2 cellular contexts compared by ENCODE assay signal in the genomic region with DNA sequence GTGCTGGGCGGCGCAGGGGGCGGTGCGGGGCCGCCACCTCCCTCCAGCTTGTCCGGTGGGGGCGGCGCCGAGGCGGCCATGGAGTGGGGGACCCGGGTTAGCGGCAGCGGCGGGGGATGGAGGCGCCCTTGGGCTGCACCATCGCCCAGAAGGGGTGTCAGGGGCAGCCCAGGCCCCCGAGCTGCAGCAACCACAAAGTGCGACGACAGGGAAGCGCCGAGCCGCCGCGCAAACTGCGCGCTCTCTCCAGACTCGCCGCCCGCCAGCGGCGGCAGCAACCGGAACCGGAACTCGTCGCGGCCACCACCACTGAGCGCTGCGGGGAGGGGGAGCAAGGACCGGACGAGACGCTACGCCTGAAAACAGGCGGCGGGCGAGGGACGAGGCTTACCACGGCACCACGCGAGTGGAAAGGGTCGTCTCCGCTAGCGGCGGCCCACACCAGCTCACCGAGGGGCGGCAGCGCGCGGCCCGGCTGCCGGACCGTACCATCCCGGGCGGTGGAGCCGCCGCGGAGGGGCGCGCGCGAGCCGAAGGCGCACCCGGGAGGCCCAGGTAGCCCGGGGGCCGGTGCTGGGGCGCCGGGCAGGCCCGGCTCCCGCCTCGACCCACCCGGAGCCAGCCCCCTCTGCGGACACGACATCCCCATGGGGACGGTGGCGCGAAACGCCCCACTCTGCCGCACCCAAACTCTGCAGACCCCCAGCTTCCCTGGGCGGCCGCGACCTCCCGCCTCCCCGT.
TF ChIP-seq lines count a peak whose summit lies in the region.

A gene with protein sequence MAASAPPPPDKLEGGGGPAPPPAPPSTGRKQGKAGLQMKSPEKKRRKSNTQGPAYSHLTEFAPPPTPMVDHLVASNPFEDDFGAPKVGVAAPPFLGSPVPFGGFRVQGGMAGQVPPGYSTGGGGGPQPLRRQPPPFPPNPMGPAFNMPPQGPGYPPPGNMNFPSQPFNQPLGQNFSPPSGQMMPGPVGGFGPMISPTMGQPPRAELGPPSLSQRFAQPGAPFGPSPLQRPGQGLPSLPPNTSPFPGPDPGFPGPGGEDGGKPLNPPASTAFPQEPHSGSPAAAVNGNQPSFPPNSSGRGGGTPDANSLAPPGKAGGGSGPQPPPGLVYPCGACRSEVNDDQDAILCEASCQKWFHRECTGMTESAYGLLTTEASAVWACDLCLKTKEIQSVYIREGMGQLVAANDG (minus strand): TSS at position 286 of the 741 bp plus-strand sequence. CDS start 206 bp downstream, at position 80.

TF ChIP-seq in A549, 52 proteins besides CTCF, POLR2A, EP300 and RAD21 (continued from another document and continues in another):
- TF ChIP-seq, protein P1, sequence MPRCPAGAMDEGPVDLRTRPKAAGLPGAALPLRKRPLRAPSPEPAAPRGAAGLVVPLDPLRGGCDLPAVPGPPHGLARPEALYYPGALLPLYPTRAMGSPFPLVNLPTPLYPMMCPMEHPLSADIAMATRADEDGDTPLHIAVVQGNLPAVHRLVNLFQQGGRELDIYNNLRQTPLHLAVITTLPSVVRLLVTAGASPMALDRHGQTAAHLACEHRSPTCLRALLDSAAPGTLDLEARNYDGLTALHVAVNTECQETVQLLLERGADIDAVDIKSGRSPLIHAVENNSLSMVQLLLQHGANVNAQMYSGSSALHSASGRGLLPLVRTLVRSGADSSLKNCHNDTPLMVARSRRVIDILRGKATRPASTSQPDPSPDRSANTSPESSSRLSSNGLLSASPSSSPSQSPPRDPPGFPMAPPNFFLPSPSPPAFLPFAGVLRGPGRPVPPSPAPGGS (IDR thresholded peaks at IDR 0.05): peak; percentile 84; the same call in 2 of the 3 replicates
- TF ChIP-seq CHD4 (IDR thresholded peaks at IDR 0.05; ENCODE audit: borderline replicate concordance) (no peak), EHMT2 (IDR thresholded peaks at IDR 0.05; ENCODE audit: low read depth) (no peak), ESRRA (IDR thresholded peaks at IDR 0.05; ENCODE audit: borderline replicate concordance, low read length) (no peak), GATA3 (IDR thresholded peaks at IDR 0.05; ENCODE audit: borderline replicate concordance) (peak; percentile 46; the same call in 1 of the 2 replicates), PHF8 (IDR thresholded peaks at IDR 0.05; ENCODE audit: borderline replicate concordance, low read depth) (no peak), NR3C1 (IDR thresholded peaks at IDR 0.05) (no peak), HOXB13 (CRISPR knock-in tag; IDR thresholded peaks at IDR 0.05; ENCODE audit: low read depth) (no peak), HDAC2 (IDR thresholded peaks at IDR 0.05) (no peak), CBX8 (IDR thresholded peaks at IDR 0.05) (no peak), FOXS1 (CRISPR knock-in tag; IDR thresholded peaks at IDR 0.05) (no peak; the same call in 1 of the 2 replicates), ZSCAN20 (CRISPR knock-in tag; IDR thresholded peaks at IDR 0.05) (no peak), ZFP36 (IDR thresholded peaks at IDR 0.05; ENCODE audit: borderline replicate concordance, partially characterized antibody) (no peak), RCOR1 (IDR thresholded peaks at IDR 0.05; ENCODE audit: low read depth, low read length) (no peak), HOXA7 (CRISPR knock-in tag; IDR thresholded peaks at IDR 0.05) (peak; percentile 82; the same call in 1 of the 2 replicates), SREBF2 (IDR thresholded peaks at IDR 0.05) (no peak), FOSB (CRISPR knock-in tag; IDR thresholded peaks at IDR 0.05) (peak; percentile 63; the same call in 1 of the 2 replicates), EHF (CRISPR knock-in tag; IDR thresholded peaks at IDR 0.05) (peak; percentile 45; the same call in 1 of the 2 replicates), CEBPB (IDR thresholded peaks at IDR 0.05) (no peak), POLR2AphosphoS2 (conservative IDR thresholded peaks at IDR 0.05; ENCODE audit: low read length) (peak; percentile 86), MYC (IDR thresholded peaks at IDR 0.05; ENCODE audit: borderline replicate concordance, low read length) (no peak), JUNB (IDR thresholded peaks at IDR 0.05) (no peak), ZNF302 (CRISPR knock-in tag; IDR thresholded peaks at IDR 0.05) (no peak), BHLHE40 (IDR thresholded peaks at IDR 0.05; ENCODE audit: low read depth, low read length) (peak; percentile 56; the same call in 1 of the 2 replicates), HEYL (CRISPR knock-in tag; IDR thresholded peaks at IDR 0.05) (no peak)
- TF ChIP-seq, protein P2, sequence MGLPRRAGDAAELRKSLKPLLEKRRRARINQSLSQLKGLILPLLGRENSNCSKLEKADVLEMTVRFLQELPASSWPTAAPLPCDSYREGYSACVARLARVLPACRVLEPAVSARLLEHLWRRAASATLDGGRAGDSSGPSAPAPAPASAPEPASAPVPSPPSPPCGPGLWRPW (IDR thresholded peaks at IDR 0.05): no peak
- TF ChIP-seq, protein P3, sequence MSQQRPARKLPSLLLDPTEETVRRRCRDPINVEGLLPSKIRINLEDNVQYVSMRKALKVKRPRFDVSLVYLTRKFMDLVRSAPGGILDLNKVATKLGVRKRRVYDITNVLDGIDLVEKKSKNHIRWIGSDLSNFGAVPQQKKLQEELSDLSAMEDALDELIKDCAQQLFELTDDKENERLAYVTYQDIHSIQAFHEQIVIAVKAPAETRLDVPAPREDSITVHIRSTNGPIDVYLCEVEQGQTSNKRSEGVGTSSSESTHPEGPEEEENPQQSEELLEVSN (IDR thresholded peaks at IDR 0.05; ENCODE audit: borderline replicate concordance, low read depth): peak; percentile 60; the same call in 1 of the 2 replicates
- TF ChIP-seq, protein P4, sequence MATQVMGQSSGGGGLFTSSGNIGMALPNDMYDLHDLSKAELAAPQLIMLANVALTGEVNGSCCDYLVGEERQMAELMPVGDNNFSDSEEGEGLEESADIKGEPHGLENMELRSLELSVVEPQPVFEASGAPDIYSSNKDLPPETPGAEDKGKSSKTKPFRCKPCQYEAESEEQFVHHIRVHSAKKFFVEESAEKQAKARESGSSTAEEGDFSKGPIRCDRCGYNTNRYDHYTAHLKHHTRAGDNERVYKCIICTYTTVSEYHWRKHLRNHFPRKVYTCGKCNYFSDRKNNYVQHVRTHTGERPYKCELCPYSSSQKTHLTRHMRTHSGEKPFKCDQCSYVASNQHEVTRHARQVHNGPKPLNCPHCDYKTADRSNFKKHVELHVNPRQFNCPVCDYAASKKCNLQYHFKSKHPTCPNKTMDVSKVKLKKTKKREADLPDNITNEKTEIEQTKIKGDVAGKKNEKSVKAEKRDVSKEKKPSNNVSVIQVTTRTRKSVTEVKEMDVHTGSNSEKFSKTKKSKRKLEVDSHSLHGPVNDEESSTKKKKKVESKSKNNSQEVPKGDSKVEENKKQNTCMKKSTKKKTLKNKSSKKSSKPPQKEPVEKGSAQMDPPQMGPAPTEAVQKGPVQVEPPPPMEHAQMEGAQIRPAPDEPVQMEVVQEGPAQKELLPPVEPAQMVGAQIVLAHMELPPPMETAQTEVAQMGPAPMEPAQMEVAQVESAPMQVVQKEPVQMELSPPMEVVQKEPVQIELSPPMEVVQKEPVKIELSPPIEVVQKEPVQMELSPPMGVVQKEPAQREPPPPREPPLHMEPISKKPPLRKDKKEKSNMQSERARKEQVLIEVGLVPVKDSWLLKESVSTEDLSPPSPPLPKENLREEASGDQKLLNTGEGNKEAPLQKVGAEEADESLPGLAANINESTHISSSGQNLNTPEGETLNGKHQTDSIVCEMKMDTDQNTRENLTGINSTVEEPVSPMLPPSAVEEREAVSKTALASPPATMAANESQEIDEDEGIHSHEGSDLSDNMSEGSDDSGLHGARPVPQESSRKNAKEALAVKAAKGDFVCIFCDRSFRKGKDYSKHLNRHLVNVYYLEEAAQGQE (IDR thresholded peaks at IDR 0.05): no peak; the same call in 1 of the 2 replicates
- TF ChIP-seq, protein P5, sequence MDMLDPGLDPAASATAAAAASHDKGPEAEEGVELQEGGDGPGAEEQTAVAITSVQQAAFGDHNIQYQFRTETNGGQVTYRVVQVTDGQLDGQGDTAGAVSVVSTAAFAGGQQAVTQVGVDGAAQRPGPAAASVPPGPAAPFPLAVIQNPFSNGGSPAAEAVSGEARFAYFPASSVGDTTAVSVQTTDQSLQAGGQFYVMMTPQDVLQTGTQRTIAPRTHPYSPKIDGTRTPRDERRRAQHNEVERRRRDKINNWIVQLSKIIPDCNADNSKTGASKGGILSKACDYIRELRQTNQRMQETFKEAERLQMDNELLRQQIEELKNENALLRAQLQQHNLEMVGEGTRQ (IDR thresholded peaks at IDR 0.05): no peak

TF ChIP-seq in WTC11, 78 proteins besides CTCF, POLR2A, EP300 and RAD21 (continued from another document and continues in another):
- TF ChIP-seq, protein P6, sequence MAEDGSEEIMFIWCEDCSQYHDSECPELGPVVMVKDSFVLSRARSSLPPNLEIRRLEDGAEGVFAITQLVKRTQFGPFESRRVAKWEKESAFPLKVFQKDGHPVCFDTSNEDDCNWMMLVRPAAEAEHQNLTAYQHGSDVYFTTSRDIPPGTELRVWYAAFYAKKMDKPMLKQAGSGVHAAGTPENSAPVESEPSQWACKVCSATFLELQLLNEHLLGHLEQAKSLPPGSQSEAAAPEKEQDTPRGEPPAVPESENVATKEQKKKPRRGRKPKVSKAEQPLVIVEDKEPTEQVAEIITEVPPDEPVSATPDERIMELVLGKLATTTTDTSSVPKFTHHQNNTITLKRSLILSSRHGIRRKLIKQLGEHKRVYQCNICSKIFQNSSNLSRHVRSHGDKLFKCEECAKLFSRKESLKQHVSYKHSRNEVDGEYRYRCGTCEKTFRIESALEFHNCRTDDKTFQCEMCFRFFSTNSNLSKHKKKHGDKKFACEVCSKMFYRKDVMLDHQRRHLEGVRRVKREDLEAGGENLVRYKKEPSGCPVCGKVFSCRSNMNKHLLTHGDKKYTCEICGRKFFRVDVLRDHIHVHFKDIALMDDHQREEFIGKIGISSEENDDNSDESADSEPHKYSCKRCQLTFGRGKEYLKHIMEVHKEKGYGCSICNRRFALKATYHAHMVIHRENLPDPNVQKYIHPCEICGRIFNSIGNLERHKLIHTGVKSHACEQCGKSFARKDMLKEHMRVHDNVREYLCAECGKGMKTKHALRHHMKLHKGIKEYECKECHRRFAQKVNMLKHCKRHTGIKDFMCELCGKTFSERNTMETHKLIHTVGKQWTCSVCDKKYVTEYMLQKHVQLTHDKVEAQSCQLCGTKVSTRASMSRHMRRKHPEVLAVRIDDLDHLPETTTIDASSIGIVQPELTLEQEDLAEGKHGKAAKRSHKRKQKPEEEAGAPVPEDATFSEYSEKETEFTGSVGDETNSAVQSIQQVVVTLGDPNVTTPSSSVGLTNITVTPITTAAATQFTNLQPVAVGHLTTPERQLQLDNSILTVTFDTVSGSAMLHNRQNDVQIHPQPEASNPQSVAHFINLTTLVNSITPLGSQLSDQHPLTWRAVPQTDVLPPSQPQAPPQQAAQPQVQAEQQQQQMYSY (CRISPR knock-in tag; IDR thresholded peaks at IDR 0.05): no peak
- TF ChIP-seq ESRRA (CRISPR knock-in tag; IDR thresholded peaks at IDR 0.05; ENCODE audit: borderline replicate concordance) (peak; percentile 69; the same call in 1 of the 2 replicates), ZBTB21 (CRISPR knock-in tag; IDR thresholded peaks at IDR 0.05; ENCODE audit: borderline replicate concordance) (peak; percentile 36), ZNF317 (CRISPR knock-in tag; IDR thresholded peaks at IDR 0.05; ENCODE audit: borderline replicate concordance, low read depth) (no peak), NR1H2 (CRISPR knock-in tag; IDR thresholded peaks at IDR 0.05) (no peak), JAZF1 (CRISPR knock-in tag; IDR thresholded peaks at IDR 0.05) (no peak), NFATC4 (CRISPR knock-in tag; IDR thresholded peaks at IDR 0.05) (peak; percentile 90), FOXJ3 (CRISPR knock-in tag; IDR thresholded peaks at IDR 0.05; ENCODE audit: borderline replicate concordance) (no peak), FOXP1 (CRISPR knock-in tag; IDR thresholded peaks at IDR 0.05; ENCODE audit: borderline replicate concordance) (peak; percentile 78), ELF4 (CRISPR knock-in tag; IDR thresholded peaks at IDR 0.05; ENCODE audit: low read depth) (no peak)
- TF ChIP-seq, protein P7, sequence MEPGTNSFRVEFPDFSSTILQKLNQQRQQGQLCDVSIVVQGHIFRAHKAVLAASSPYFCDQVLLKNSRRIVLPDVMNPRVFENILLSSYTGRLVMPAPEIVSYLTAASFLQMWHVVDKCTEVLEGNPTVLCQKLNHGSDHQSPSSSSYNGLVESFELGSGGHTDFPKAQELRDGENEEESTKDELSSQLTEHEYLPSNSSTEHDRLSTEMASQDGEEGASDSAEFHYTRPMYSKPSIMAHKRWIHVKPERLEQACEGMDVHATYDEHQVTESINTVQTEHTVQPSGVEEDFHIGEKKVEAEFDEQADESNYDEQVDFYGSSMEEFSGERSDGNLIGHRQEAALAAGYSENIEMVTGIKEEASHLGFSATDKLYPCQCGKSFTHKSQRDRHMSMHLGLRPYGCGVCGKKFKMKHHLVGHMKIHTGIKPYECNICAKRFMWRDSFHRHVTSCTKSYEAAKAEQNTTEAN (CRISPR knock-in tag; IDR thresholded peaks at IDR 0.05): no peak
- TF ChIP-seq, protein P8, sequence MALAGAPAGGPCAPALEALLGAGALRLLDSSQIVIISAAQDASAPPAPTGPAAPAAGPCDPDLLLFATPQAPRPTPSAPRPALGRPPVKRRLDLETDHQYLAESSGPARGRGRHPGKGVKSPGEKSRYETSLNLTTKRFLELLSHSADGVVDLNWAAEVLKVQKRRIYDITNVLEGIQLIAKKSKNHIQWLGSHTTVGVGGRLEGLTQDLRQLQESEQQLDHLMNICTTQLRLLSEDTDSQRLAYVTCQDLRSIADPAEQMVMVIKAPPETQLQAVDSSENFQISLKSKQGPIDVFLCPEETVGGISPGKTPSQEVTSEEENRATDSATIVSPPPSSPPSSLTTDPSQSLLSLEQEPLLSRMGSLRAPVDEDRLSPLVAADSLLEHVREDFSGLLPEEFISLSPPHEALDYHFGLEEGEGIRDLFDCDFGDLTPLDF (CRISPR knock-in tag; IDR thresholded peaks at IDR 0.05): no peak
- TF ChIP-seq, protein P9, sequence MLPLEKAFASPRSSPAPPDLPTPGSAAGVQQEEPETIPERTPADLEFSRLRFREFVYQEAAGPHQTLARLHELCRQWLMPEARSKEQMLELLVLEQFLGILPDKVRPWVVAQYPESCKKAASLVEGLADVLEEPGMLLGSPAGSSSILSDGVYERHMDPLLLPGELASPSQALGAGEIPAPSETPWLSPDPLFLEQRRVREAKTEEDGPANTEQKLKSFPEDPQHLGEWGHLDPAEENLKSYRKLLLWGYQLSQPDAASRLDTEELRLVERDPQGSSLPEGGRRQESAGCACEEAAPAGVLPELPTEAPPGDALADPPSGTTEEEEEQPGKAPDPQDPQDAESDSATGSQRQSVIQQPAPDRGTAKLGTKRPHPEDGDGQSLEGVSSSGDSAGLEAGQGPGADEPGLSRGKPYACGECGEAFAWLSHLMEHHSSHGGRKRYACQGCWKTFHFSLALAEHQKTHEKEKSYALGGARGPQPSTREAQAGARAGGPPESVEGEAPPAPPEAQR (CRISPR knock-in tag; IDR thresholded peaks at IDR 0.05): no peak
- TF ChIP-seq, protein P10, sequence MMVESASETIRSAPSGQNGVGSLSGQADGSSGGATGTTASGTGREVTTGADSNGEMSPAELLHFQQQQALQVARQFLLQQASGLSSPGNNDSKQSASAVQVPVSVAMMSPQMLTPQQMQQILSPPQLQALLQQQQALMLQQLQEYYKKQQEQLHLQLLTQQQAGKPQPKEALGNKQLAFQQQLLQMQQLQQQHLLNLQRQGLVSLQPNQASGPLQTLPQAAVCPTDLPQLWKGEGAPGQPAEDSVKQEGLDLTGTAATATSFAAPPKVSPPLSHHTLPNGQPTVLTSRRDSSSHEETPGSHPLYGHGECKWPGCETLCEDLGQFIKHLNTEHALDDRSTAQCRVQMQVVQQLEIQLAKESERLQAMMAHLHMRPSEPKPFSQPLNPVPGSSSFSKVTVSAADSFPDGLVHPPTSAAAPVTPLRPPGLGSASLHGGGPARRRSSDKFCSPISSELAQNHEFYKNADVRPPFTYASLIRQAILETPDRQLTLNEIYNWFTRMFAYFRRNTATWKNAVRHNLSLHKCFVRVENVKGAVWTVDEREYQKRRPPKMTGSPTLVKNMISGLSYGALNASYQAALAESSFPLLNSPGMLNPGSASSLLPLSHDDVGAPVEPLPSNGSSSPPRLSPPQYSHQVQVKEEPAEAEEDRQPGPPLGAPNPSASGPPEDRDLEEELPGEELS (CRISPR knock-in tag; IDR thresholded peaks at IDR 0.05): peak; percentile 86
- TF ChIP-seq, protein P11, sequence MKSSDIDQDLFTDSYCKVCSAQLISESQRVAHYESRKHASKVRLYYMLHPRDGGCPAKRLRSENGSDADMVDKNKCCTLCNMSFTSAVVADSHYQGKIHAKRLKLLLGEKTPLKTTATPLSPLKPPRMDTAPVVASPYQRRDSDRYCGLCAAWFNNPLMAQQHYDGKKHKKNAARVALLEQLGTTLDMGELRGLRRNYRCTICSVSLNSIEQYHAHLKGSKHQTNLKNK (CRISPR knock-in tag; IDR thresholded peaks at IDR 0.05): peak; percentile 3; the same call in 1 of the 2 replicates
